In genomic region chr5:151733727-151734408, GRCh38 we compare ENCODE assay signal across 1 cellular context.
TF ChIP-seq lines count a peak whose summit lies in the region.

No MANE protein-coding gene starts in this region.

TF ChIP-seq in K562, 482 proteins besides CTCF, POLR2A, EP300 and RAD21:
- no peak for TF ChIP-seq ZEB2 (IDR thresholded peaks at IDR 0.05)
- peak; percentile 76 for TF ChIP-seq MEIS2 (IDR thresholded peaks at IDR 0.05; ENCODE audit: partially characterized antibody)
- no peak for TF ChIP-seq MAZ (CRISPR knock-in tag; conservative IDR thresholded peaks at IDR 0.05 in 1 of 2, IDR thresholded peaks at IDR 0.05 in 1 of 2)
- TF ChIP-seq, protein P1, sequence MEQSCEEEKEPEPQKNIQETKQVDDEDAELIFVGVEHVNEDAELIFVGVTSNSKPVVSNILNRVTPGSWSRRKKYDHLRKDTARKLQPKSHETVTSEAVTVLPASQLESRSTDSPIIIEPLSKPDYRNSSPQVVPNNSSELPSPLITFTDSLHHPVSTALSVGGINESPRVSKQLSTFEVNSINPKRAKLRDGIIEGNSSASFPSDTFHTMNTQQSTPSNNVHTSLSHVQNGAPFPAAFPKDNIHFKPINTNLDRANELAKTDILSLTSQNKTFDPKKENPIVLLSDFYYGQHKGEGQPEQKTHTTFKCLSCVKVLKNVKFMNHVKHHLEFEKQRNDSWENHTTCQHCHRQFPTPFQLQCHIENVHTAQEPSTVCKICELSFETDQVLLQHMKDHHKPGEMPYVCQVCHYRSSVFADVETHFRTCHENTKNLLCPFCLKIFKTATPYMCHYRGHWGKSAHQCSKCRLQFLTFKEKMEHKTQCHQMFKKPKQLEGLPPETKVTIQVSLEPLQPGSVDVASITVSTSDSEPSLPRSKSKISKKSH (CRISPR knock-in tag; IDR thresholded peaks at IDR 0.05) = no peak
- TF ChIP-seq, protein P2, sequence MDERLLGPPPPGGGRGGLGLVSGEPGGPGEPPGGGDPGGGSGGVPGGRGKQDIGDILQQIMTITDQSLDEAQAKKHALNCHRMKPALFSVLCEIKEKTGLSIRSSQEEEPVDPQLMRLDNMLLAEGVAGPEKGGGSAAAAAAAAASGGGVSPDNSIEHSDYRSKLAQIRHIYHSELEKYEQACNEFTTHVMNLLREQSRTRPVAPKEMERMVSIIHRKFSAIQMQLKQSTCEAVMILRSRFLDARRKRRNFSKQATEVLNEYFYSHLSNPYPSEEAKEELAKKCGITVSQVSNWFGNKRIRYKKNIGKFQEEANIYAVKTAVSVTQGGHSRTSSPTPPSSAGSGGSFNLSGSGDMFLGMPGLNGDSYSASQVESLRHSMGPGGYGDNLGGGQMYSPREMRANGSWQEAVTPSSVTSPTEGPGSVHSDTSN (CRISPR knock-in tag; IDR thresholded peaks at IDR 0.05; ENCODE audit: low read depth) = no peak
- TF ChIP-seq, protein P2 (tag; conservative IDR thresholded peaks at IDR 0.05; ENCODE audit: low read depth) = peak; percentile 38; the same call in 1 of the 2 replicates
- TF ChIP-seq HDAC6 (IDR thresholded peaks at IDR 0.05; ENCODE audit: low read depth, low read length) = no peak
